8 cellular contexts compared by ENCODE assay signal in the genomic region with DNA sequence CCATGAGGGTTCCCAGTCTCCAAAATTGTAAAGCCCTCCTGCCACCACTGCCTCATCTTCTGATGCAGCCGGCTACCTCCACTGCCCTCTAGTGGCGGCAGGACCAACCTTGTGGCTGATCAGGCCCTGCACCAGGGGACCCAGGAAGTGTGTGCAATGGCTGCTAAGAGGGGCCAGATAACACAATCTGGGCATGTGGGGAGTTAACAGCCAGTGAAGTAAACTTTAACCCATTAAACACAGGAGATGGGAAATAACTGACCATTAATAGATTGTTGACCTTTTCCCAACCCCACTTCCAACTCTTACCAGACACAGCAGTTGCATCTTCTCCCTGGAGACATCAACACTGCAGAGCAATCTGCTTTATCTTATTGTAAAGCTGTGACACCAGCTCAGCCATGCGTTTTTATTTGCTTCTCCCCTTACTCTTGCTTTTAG.
DNase-seq lines count a peak whose midpoint lies in the region; ATAC-seq and TF ChIP-seq lines count a peak whose summit lies in the region.

No MANE protein-coding gene starts in this region.

- TF ChIP-seq EP300 in gastroesophageal sphincter (IDR thresholded peaks at IDR 0.05), result no peak

- POLR2A ChIA-PET in OCI-LY7 (lab: Charles Lee), result interaction anchor here (0.6 kb wide), 2 partner anchors 433 to 1954 kb away, joined by 3 to 4 read pairs; no protein-coding TSS in a partner anchor

- no peak overlapping the region for H3K27ac ChIP-seq in OCI-LY7 (ENCODE audit: low read depth, low read length, poor library complexity, severe bottlenecking)
- H3K27ac ChIP-seq in gastroesophageal sphincter, result no peak overlapping the region

- H3K4me3 ChIP-seq in OCI-LY7 (ENCODE audit: low read depth, low read length, poor library complexity, severe bottlenecking) (no peak overlapping the region), gastroesophageal sphincter (no peak overlapping the region)

- 30% methylated on average over 1 of the region's 3 CpGs; no CpG with 5 or more reads in 1 of the 2 donors for WGBS in gastroesophageal sphincter (ENCODE audit: low coverage in 1 of 2), 2 donors

- CTCF ChIA-PET in OCI-LY7 (lab: Charles Lee; ENCODE audit: unreplicated experiment), result no interaction called here

- 0 out of 2 replicates have a peak overlapping the region, but pooled peaks have one; percentile 49 for H2AFZ ChIP-seq in OCI-LY7 (ENCODE audit: low read length)

- DNase-seq in DMS 273 treated with DMSO at 0.1 percent for 48 hours (lab: John Stamatoyannopoulos, UW), result peak; percentile 45
- DNase-seq in OCI-LY7 (ENCODE audit: low spot score), result peak; percentile 73
- peak; percentile 42 for DNase-seq in activated T-helper 1 cell treated with anti-CD3 and anti-CD28 coated beads, Interleukin-12 subunit alpha, Interleukin-12 subunit beta, Interleukin-2, Interleukin-4 antibody, amounts not matched to agents 30 ng/mL and 10 ng/mL and 1 ng/mL, durations not matched to agents 14 hours and 24 hours and 36 hours (ENCODE audit: low spot score)
- peak; percentile 50 for DNase-seq in left cardiac atrium
- peak; percentile 44 to 51 (median 50) for DNase-seq in stimulated activated CD4-positive, alpha-beta T cell treated with anti-CD3 and anti-CD28 coated beads, Interleukin-12 subunit alpha, Interleukin-12 subunit beta, amount 100 ng/mL, for 48 hours (ENCODE audit: low read depth in 2 of 3, low spot score in 1 of 3)

- ATAC-seq in GM19455 (IDR thresholded peaks at IDR 0.05; ENCODE audit: unreplicated experiment) (peak; percentile 96), HG03460 (IDR thresholded peaks at IDR 0.05; ENCODE audit: unreplicated experiment) (peak; percentile 99), left cardiac atrium (peak; percentile 30 to 47), gastroesophageal sphincter (no peak)

- no peaks in the 10 kb centered on the region for H3K79me2 ChIP-seq in OCI-LY7 (ENCODE audit: insufficient read depth, low read depth, low read length)

- H3K4me1 ChIP-seq in OCI-LY7 (ENCODE audit: insufficient read depth, low read length, poor library complexity, severe bottlenecking), result no peaks in the 10 kb centered on the region
- H3K4me1 ChIP-seq in gastroesophageal sphincter, result no peaks in the 10 kb centered on the region

- H3K36me3 ChIP-seq in OCI-LY7 (ENCODE audit: insufficient read depth, low read length), result no peaks in the 10 kb centered on the region
- peaks cover 0 to 5% of the 10 kb centered on the region in 2 donors for H3K36me3 ChIP-seq in gastroesophageal sphincter

- TF ChIP-seq CTCF in OCI-LY7 (conservative IDR thresholded peaks at IDR 0.05; ENCODE audit: low read length), result peak; percentile 91
- peak in 2 of 4 experiments; percentile 21 to 33 for TF ChIP-seq CTCF in gastroesophageal sphincter (IDR thresholded peaks at IDR 0.05)

- no TSS peak for BruUV-seq in OCI-LY7 (replicated peaks; lab: Mats Ljungman, UMichigan)

- H3K4me2 ChIP-seq in OCI-LY7 (ENCODE audit: low read length), result no peak overlapping the region

- H3K4me1 Mint-ChIP-seq in activated T-helper 1 cell treated with anti-CD3 and anti-CD28 coated beads, Interleukin-12 subunit alpha, Interleukin-12 subunit beta, Interleukin-2, Interleukin-4 antibody, amounts not matched to agents 30 ng/mL and 10 ng/mL and 1 ng/mL, durations not matched to agents 14 hours and 24 hours and 36 hours (ENCODE audit: low read depth), result no peaks in the 10 kb centered on the region

- no peaks in the 10 kb centered on the region for H4K20me1 ChIP-seq in OCI-LY7 (ENCODE audit: insufficient read depth, low read length)

- no peaks in the 10 kb centered on the region for H3K27me3 ChIP-seq in gastroesophageal sphincter

- intact Hi-C loops in OCI-LY7 (cut with micrococcal nuclease; ENCODE audit: unreplicated experiment), result loop anchor here (10.0 kb wide), 1 partner anchor 232 kb away; no protein-coding TSS in a partner anchor
- intact Hi-C loops in activated T-helper 1 cell treated with anti-CD3 and anti-CD28 coated beads, Interleukin-12 subunit alpha, Interleukin-12 subunit beta, Interleukin-2, Interleukin-4 antibody, amounts not matched to agents 30 ng/mL and 10 ng/mL and 1 ng/mL, durations not matched to agents 14 hours and 24 hours and 36 hours (cut with micrococcal nuclease), result loop anchor here (1.0 kb wide), 1 partner anchor 288 kb away; no protein-coding TSS in a partner anchor
- intact Hi-C loops in left cardiac atrium (cut with DNase I), result no loop called here

- TF ChIP-seq POLR2A in gastroesophageal sphincter (IDR thresholded peaks at IDR 0.05), result no peak

- H3K27ac Mint-ChIP-seq in activated T-helper 1 cell treated with anti-CD3 and anti-CD28 coated beads, Interleukin-12 subunit alpha, Interleukin-12 subunit beta, Interleukin-2, Interleukin-4 antibody, amounts not matched to agents 30 ng/mL and 10 ng/mL and 1 ng/mL, durations not matched to agents 14 hours and 24 hours and 36 hours, result no peak overlapping the region

- no peaks in the 10 kb centered on the region for H3K9me3 Mint-ChIP-seq in activated T-helper 1 cell treated with anti-CD3 and anti-CD28 coated beads, Interleukin-12 subunit alpha, Interleukin-12 subunit beta, Interleukin-2, Interleukin-4 antibody, amounts not matched to agents 30 ng/mL and 10 ng/mL and 1 ng/mL, durations not matched to agents 14 hours and 24 hours and 36 hours

- H3K9me3 ChIP-seq in OCI-LY7 (ENCODE audit: low read length) (no peaks in the 10 kb centered on the region), gastroesophageal sphincter (no peaks in the 10 kb centered on the region)

- no peak overlapping the region for H3K4me3 Mint-ChIP-seq in activated T-helper 1 cell treated with anti-CD3 and anti-CD28 coated beads, Interleukin-12 subunit alpha, Interleukin-12 subunit beta, Interleukin-2, Interleukin-4 antibody, amounts not matched to agents 30 ng/mL and 10 ng/mL and 1 ng/mL, durations not matched to agents 14 hours and 24 hours and 36 hours

- peaks cover 7% of the 10 kb centered on the region for H3K27me3 Mint-ChIP-seq in activated T-helper 1 cell treated with anti-CD3 and anti-CD28 coated beads, Interleukin-12 subunit alpha, Interleukin-12 subunit beta, Interleukin-2, Interleukin-4 antibody, amounts not matched to agents 30 ng/mL and 10 ng/mL and 1 ng/mL, durations not matched to agents 14 hours and 24 hours and 36 hours (ENCODE audit: insufficient read depth)

- H3K36me3 Mint-ChIP-seq in activated T-helper 1 cell treated with anti-CD3 and anti-CD28 coated beads, Interleukin-12 subunit alpha, Interleukin-12 subunit beta, Interleukin-2, Interleukin-4 antibody, amounts not matched to agents 30 ng/mL and 10 ng/mL and 1 ng/mL, durations not matched to agents 14 hours and 24 hours and 36 hours (ENCODE audit: low read depth), result no peaks in the 10 kb centered on the region

- no peaks in the 10 kb centered on the region for H3K9me2 ChIP-seq in OCI-LY7 (ENCODE audit: insufficient read depth, low read length)

Comparison
In these comparisons a context has a peak if more than half of its experiments do, and no peak if none do; other contexts are left out.
1. intact Hi-C loops: an anchor here in OCI-LY7 (10.0 kb wide) and activated T-helper 1 cell treated with anti-CD3 and anti-CD28 coated beads, Interleukin-12 subunit alpha, Interleukin-12 subunit beta, Interleukin-2, Interleukin-4 antibody, amounts not matched to agents 30 ng/mL and 10 ng/mL and 1 ng/mL, durations not matched to agents 14 hours and 24 hours and 36 hours (1.0 kb wide); none called in left cardiac atrium.